8 cellular contexts compared by ENCODE assay signal in the genomic region with DNA sequence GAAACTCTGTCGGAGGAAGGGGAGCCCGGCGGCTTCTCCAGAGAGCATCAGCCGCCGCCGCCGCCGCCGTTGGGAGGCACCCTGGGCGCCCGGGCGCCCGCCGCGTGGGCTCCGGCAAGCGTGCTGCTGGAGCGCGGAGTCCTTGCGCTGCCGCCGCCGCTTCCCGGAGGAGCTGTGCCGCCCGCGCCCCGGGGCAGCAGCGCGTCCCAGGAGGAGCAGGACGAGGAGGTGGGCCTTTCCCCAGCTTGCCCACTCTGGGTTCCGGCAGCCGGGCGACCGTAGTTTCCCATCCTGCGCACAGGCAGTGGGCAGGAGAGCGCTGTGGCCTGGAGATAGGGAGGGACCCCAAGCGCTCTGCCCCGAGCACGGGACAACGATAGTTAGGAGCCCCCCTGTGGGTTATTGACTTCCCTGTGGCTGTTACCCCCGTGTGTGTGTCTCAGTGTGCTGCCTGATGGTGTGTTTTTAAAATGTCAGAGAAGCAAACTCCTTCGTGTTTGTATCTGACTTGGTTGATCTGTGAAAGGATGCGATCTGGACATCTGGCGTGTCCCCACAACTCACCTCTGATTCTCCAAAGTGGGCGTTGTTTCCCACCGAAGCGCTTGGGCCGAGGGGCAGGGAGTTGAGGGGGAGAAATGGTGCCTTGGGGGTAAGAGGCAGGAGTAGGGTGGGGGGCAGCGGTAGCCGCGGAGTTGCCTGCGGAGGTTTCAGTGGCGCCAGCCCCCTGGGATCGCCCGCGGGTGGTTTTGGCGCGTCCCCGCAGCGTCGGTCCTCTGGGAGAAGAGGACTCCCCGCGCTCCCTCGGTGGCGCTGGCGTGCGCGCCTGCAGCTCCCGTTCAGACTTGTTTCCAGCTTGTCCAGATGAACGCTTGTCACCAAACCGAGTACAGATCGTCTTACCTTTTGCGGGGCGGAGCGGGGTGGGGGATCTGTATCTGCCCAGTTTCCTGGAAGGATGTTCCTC. TPM values are rescaled to one million over a fixed set of nuclear protein-coding genes. Genes with fewer than 3 reads are reported as not detected.
DNase-seq lines count a peak whose midpoint lies in the region; ATAC-seq and TF ChIP-seq lines count a peak whose summit lies in the region.

No MANE protein-coding gene starts in this region.

- H3K36me3 ChIP-seq in ES-I3 (ENCODE audit: insufficient read depth, low read length) (no peaks in the 10 kb centered on the region), GM23338 (ENCODE audit: insufficient read depth) (no peaks in the 10 kb centered on the region)

- H3K9me3 Mint-ChIP-seq in GM23338, result peaks cover 8% of the 10 kb centered on the region; the same call in 2 of the 3 replicates
- no peaks in the 10 kb centered on the region for H3K9me3 Mint-ChIP-seq in activated naive CD8-positive, alpha-beta T cell (ENCODE audit: low read depth)

- peaks cover 3% of the 10 kb centered on the region; the same call in 1 of the 3 replicates for H3K36me3 Mint-ChIP-seq in GM23338 (ENCODE audit: low read depth)
- H3K36me3 Mint-ChIP-seq in activated naive CD8-positive, alpha-beta T cell, result no peaks in the 10 kb centered on the region

- H3F3A ChIP-seq in GM23338 (replicated peaks; ENCODE audit: low read depth), result no peaks in the 10 kb centered on the region

- ATAC-seq in GM23338 (peak; percentile 41), left ventricle myocardium superior (peak; percentile 60)

- no peaks in the 10 kb centered on the region for H3K9me2 ChIP-seq in GM23338 (ENCODE audit: insufficient read depth)

- no peaks in the 10 kb centered on the region for H3K9me3 ChIP-seq in ES-I3 (ENCODE audit: control insufficient read depth, insufficient read depth, low read length)

- H3K4me3 Mint-ChIP-seq in GM23338, result peak overlapping the region; percentile 86
- peak overlapping the region; percentile 83 for H3K4me3 Mint-ChIP-seq in activated naive CD8-positive, alpha-beta T cell

- peaks cover 42% of the 10 kb centered on the region for H3K27me3 Mint-ChIP-seq in GM23338 (ENCODE audit: insufficient read depth, low read depth, poor library complexity)
- H3K27me3 Mint-ChIP-seq in activated naive CD8-positive, alpha-beta T cell, result peaks cover 41% of the 10 kb centered on the region

- peak overlapping the region; percentile 86 for H3K4me3 ChIP-seq in GM23338

- peak overlapping the region; percentile 77 for H3K9ac ChIP-seq in ES-I3 (ENCODE audit: low read depth, low read length)

- H3K27ac Mint-ChIP-seq in GM23338, result no peak overlapping the region
- no peak overlapping the region for H3K27ac Mint-ChIP-seq in activated naive CD8-positive, alpha-beta T cell

- intact Hi-C loops in left ventricle myocardium superior (cut with micrococcal nuclease), result no loop called here
- intact Hi-C loops in posterior cingulate gyrus (cut with DNase I), result no loop called here

- no peak overlapping the region for H3K27ac ChIP-seq in GM23338 (ENCODE audit: low read depth)

- peak overlapping the region; percentile 97 for H3K4me2 ChIP-seq in GM23338

- H2AFZ ChIP-seq in GM23338, result peak overlapping the region; percentile 98

- peaks cover 8% of the 10 kb centered on the region for H4K20me1 ChIP-seq in GM23338 (replicated peaks; ENCODE audit: insufficient read depth)

- peaks cover 66% of the 10 kb centered on the region for H3K27me3 ChIP-seq in GM23338 (ENCODE audit: insufficient read depth)

- H3K4me1 ChIP-seq in ES-I3 (ENCODE audit: insufficient read depth, low read length), result no peaks in the 10 kb centered on the region
- H3K4me1 ChIP-seq in GM23338 (ENCODE audit: insufficient read depth), result peaks cover 12% of the 10 kb centered on the region

- no peaks in the 10 kb centered on the region for H3K79me2 ChIP-seq in GM23338 (replicated peaks; ENCODE audit: insufficient read depth)

- H3K4me1 Mint-ChIP-seq in GM23338, result no peaks in the 10 kb centered on the region; the same call in 1 of the 3 replicates
- peaks cover 19% of the 10 kb centered on the region for H3K4me1 Mint-ChIP-seq in activated naive CD8-positive, alpha-beta T cell (ENCODE audit: low read depth)

- 0 out of 4 replicates have a peak, but pooled peaks of 1 of the 2 experiments have one; percentile 13 for TF ChIP-seq CTCF in GM23338 (conservative IDR thresholded peaks at IDR 0.05; ENCODE audit: low read depth in 2 of 2)

- DNase-seq in GM23338 (ENCODE audit: low spot score), result peak; percentile 53
- DNase-seq in NCI-H146 treated with DMSO at 0.1 percent for 48 hours (lab: John Stamatoyannopoulos, UW; ENCODE audit: unreplicated experiment), result peak; percentile 68
- DNase-seq in left ventricle myocardium superior, result peak; percentile 76
- DNase-seq in posterior cingulate gyrus, result peak; percentile 22 to 93 (median 53)
- no peak for DNase-seq in NCI-H2196 (lab: John Stamatoyannopoulos, UW; ENCODE audit: unreplicated experiment)
- DNase-seq in NOMO-1 treated with DMSO at 0.1 percent for 48 hours (lab: John Stamatoyannopoulos, UW; ENCODE audit: unreplicated experiment), result no peak

TF ChIP-seq in GM23338, 12 proteins besides CTCF, POLR2A, EP300 and RAD21:
- TF ChIP-seq CREB1 (CRISPR knock-in tag; IDR thresholded peaks at IDR 0.05; ENCODE audit: low read depth) (no peak), EZH2 (IDR thresholded peaks at IDR 0.05; ENCODE audit: low read depth, unreplicated experiment) (peak; percentile 22), POLR2AphosphoS5 (IDR thresholded peaks at IDR 0.05; ENCODE audit: low read depth) (no peak), ZNF331 (CRISPR knock-in tag; IDR thresholded peaks at IDR 0.05; ENCODE audit: low read depth) (no peak), ZNF114 (CRISPR knock-in tag; IDR thresholded peaks at IDR 0.05) (no peak), EZH2phosphoT487 (IDR thresholded peaks at IDR 0.05; ENCODE audit: unreplicated experiment) (no peak)
- TF ChIP-seq, protein P1, sequence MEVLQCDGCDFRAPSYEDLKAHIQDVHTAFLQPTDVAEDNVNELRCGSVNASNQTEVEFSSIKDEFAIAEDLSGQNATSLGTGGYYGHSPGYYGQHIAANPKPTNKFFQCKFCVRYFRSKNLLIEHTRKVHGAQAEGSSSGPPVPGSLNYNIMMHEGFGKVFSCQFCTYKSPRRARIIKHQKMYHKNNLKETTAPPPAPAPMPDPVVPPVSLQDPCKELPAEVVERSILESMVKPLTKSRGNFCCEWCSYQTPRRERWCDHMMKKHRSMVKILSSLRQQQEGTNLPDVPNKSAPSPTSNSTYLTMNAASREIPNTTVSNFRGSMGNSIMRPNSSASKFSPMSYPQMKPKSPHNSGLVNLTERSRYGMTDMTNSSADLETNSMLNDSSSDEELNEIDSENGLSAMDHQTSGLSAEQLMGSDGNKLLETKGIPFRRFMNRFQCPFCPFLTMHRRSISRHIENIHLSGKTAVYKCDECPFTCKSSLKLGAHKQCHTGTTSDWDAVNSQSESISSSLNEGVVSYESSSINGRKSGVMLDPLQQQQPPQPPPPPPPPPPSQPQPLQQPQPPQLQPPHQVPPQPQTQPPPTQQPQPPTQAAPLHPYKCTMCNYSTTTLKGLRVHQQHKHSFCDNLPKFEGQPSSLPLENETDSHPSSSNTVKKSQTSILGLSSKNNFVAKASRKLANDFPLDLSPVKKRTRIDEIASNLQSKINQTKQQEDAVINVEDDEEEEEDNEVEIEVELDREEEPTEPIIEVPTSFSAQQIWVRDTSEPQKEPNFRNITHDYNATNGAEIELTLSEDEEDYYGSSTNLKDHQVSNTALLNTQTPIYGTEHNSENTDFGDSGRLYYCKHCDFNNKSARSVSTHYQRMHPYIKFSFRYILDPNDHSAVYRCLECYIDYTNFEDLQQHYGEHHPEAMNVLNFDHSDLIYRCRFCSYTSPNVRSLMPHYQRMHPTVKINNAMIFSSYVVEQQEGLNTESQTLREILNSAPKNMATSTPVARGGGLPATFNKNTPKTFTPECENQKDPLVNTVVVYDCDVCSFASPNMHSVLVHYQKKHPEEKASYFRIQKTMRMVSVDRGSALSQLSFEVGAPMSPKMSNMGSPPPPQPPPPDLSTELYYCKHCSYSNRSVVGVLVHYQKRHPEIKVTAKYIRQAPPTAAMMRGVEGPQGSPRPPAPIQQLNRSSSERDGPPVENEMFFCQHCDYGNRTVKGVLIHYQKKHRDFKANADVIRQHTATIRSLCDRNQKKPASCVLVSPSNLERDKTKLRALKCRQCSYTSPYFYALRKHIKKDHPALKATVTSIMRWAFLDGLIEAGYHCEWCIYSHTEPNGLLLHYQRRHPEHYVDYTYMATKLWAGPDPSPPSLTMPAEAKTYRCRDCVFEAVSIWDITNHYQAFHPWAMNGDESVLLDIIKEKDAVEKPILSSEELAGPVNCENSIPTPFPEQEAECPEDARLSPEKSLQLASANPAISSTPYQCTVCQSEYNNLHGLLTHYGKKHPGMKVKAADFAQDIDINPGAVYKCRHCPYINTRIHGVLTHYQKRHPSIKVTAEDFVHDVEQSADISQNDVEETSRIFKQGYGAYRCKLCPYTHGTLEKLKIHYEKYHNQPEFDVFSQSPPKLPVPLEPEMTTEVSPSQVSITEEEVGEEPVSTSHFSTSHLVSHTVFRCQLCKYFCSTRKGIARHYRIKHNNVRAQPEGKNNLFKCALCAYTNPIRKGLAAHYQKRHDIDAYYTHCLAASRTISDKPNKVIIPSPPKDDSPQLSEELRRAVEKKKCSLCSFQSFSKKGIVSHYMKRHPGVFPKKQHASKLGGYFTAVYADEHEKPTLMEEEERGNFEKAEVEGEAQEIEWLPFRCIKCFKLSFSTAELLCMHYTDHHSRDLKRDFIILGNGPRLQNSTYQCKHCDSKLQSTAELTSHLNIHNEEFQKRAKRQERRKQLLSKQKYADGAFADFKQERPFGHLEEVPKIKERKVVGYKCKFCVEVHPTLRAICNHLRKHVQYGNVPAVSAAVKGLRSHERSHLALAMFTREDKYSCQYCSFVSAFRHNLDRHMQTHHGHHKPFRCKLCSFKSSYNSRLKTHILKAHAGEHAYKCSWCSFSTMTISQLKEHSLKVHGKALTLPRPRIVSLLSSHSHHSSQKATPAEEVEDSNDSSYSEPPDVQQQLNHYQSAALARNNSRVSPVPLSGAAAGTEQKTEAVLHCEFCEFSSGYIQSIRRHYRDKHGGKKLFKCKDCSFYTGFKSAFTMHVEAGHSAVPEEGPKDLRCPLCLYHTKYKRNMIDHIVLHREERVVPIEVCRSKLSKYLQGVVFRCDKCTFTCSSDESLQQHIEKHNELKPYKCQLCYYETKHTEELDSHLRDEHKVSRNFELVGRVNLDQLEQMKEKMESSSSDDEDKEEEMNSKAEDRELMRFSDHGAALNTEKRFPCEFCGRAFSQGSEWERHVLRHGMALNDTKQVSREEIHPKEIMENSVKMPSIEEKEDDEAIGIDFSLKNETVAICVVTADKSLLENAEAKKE (CRISPR knock-in tag; IDR thresholded peaks at IDR 0.05), result no peak

RNA-seq across cellular contexts. Expression of a gene that starts 0.9 kb away (rescaled TPM):
- 2.7 and 8.5 TPM in 2 replicates for total RNA-seq in GM23338 (2014; rRNA removed; shearing (Covaris generic))
- polyA plus RNA-seq in GM23338 (2016; fragmentation: Nextera tagmentation; extraction: Ambion mirVana), result 2.2 and 3.6 TPM in 2 replicates
- 51.5 TPM for total RNA-seq in left ventricle myocardium superior

Comparison
In these comparisons a context has a peak if more than half of its experiments do, and no peak if none do; other contexts are left out.
1. DNase-seq: peak in GM23338 (single experiment), NCI-H146 treated with DMSO at 0.1 percent for 48 hours (single experiment), left ventricle myocardium superior (single experiment) and posterior cingulate gyrus (10 of 10); none in NCI-H2196 (single experiment) and NOMO-1 treated with DMSO at 0.1 percent for 48 hours (single experiment).